In genomic region chr17:21263351-21263750, GRCh38 we compare ENCODE assay signal across 18 cellular contexts. TPM values are rescaled to one million over a fixed set of nuclear protein-coding genes. Genes with fewer than 3 reads are reported as not detected.
A peak's percentile ranks its signal among the peaks of the same experiment; 100 is the strongest.
DNase-seq lines count a peak whose midpoint lies in the region; ATAC-seq and TF ChIP-seq lines count a peak whose summit lies in the region.
"Had no signal": no experiment of that assay in that cellular context is flagged by ENCODE, and none has a peak within 500 bp of the region (broad histone marks: within the 10 kb centered on the region; RNA-seq: fewer than 3 reads in every experiment).

No MANE protein-coding gene starts in this region.

- H3K27ac ChIP-seq in HEK293 (ENCODE audit: extremely low read depth, low read depth, low read length) = no peak overlapping the region
- H3K27ac ChIP-seq: BLaER1, coronary artery, esophagus squamous epithelium had no signal

- no peak overlapping the region for H3K4me3 Mint-ChIP-seq in effector memory CD8-positive, alpha-beta T cell
- H3K4me3 Mint-ChIP-seq: activated B cell treated with CpG ODN at 0.5 μM for 24 hours; activated naive CD8-positive, alpha-beta T cell treated with anti-CD3 and anti-CD28 coated beads, Interleukin-2, amount 50 U/mL, for 24 hours had no signal

- DNase-seq in AG08396 (ENCODE audit: low spot score) = peak; percentile 59
- DNase-seq in amniotic epithelial cell (ENCODE audit: low read depth) = peak; percentile 95
- DNase-seq in glomerular visceral epithelial cell (ENCODE audit: extremely low spot score) = peak; percentile 45
- DNase-seq in dedifferentiated amniotic fluid mesenchymal stem cell (ENCODE audit: extremely low spot score) = no peak
- DNase-seq in cardiac septum (ENCODE audit: low spot score) = no peak
- no peak for DNase-seq in effector memory CD8-positive, alpha-beta T cell
- DNase-seq in Right ventricle myocardium superior = no peak
- DNase-seq: activated B cell treated with CpG ODN at 0.5 μM for 24 hours; activated naive CD8-positive, alpha-beta T cell treated with anti-CD3 and anti-CD28 coated beads, Interleukin-2, amount 50 U/mL, for 24 hours; esophagus squamous epithelium; mesendoderm; NCI-H1417 treated with DMSO at 0.1 percent for 48 hours; NCI-H446; SW 1271 had no signal

- H3K27me3 Mint-ChIP-seq in effector memory CD8-positive, alpha-beta T cell = peaks cover 0 to under 1% of the 10 kb centered on the region in 2 donors
- H3K27me3 Mint-ChIP-seq: activated B cell treated with CpG ODN at 0.5 μM for 24 hours; activated naive CD8-positive, alpha-beta T cell treated with anti-CD3 and anti-CD28 coated beads, Interleukin-2, amount 50 U/mL, for 24 hours had no signal

- H3K4me3 ChIP-seq in HEK293 (ENCODE audit: low read depth, low read length) = no peak overlapping the region
- H3K4me3 ChIP-seq: BLaER1, coronary artery, esophagus squamous epithelium, smooth muscle cell had no signal

- CTCF ChIA-PET in HEK293 (lab: Yijun Ruan, JAX) = interaction anchor here (1.2 to 1.9 kb wide), 4 partner anchors 12 to 136 kb away, joined by 3 to 8 read pairs (median 6); no protein-coding TSS in a partner anchor

- H3K9me3 ChIP-seq in HEK293 (ENCODE audit: control insufficient read depth, insufficient read depth, low read depth, low read length) = no peaks in the 10 kb centered on the region
- H3K9me3 ChIP-seq: BLaER1, esophagus squamous epithelium had no signal

- no peak for TF ChIP-seq CTCF in HEK293 (tag by site-specific recombination; IDR thresholded peaks at IDR 0.05)

- intact Hi-C loops in cardiac septum (cut with DNase I) (no loop called here), Right ventricle myocardium superior (cut with DNase I) (loop anchor here (10.0 kb wide), 2 partner anchors 49 to 61 kb away; partner anchors contain the start of gene TMEM11)

- no peaks in the 10 kb centered on the region for H3K4me1 ChIP-seq in HEK293 (ENCODE audit: control insufficient read depth, insufficient read depth, low read length)

- H3K9me3 Mint-ChIP-seq in effector memory CD8-positive, alpha-beta T cell = no peaks in the 10 kb centered on the region
- H3K9me3 Mint-ChIP-seq: activated B cell treated with CpG ODN at 0.5 μM for 24 hours; activated naive CD8-positive, alpha-beta T cell treated with anti-CD3 and anti-CD28 coated beads, Interleukin-2, amount 50 U/mL, for 24 hours had no signal

- POLR2A ChIA-PET in HEK293 (lab: Yijun Ruan, JAX) = no interaction called here

- peaks cover 6% of the 10 kb centered on the region for H3K36me3 Mint-ChIP-seq in effector memory CD8-positive, alpha-beta T cell (ENCODE audit: insufficient read depth)

- H3K4me1 Mint-ChIP-seq in effector memory CD8-positive, alpha-beta T cell (ENCODE audit: low read depth in 2 of 2) = peaks cover 15 to 30% of the 10 kb centered on the region in 2 donors

- no peak for ATAC-seq in effector memory CD8-positive, alpha-beta T cell (replicated peaks)
- no peak for ATAC-seq in Right ventricle myocardium superior (ENCODE audit: poor library complexity)
- ATAC-seq: activated naive CD8-positive, alpha-beta T cell treated with anti-CD3 and anti-CD28 coated beads, Interleukin-2, amount 50 U/mL, for 24 hours had no signal

- H3K27ac Mint-ChIP-seq in effector memory CD8-positive, alpha-beta T cell = no peak overlapping the region
- H3K27ac Mint-ChIP-seq: activated B cell treated with CpG ODN at 0.5 μM for 24 hours; activated naive CD8-positive, alpha-beta T cell treated with anti-CD3 and anti-CD28 coated beads, Interleukin-2, amount 50 U/mL, for 24 hours had no signal

- no peaks in the 10 kb centered on the region for H3K36me3 ChIP-seq in HEK293 (ENCODE audit: control insufficient read depth in 2 of 2, insufficient read depth in 1 of 2, low read length in 2 of 2)
- H3K36me3 ChIP-seq: BLaER1, esophagus squamous epithelium had no signal

TF ChIP-seq in HEK293, 187 proteins besides CTCF, POLR2A, EP300 and RAD21:
- TF ChIP-seq ZNF211 (tag by site-specific recombination; IDR thresholded peaks at IDR 0.05; ENCODE audit: low read depth) = no peak
- TF ChIP-seq ZNF600 (tag by site-specific recombination; IDR thresholded peaks at IDR 0.05) = 0 out of 2 replicates have a peak, but pooled peaks have one; percentile 38
TF ChIP-seq in HEK293: peak in this region for 1.

RNA-seq across cellular contexts. Expression of gene NATD1, which starts 10.1 kb away (rescaled TPM):
- total RNA-seq in cardiac septum (14.4 TPM), Right ventricle myocardium superior (19.1 TPM)

RNA-seq across cellular contexts. Expression of gene MAP2K3, which starts 21.2 kb away (rescaled TPM):
- total RNA-seq in cardiac septum (70.5 TPM), Right ventricle myocardium superior (30.8 TPM)

RNA-seq across cellular contexts. Expression of gene TMEM11, which starts 49.4 kb away (rescaled TPM):
- total RNA-seq in cardiac septum = 32.0 TPM
- 31.9 TPM for total RNA-seq in Right ventricle myocardium superior

Comparison
In these comparisons a context has a peak if more than half of its experiments do, and no peak if none do; other contexts are left out.
1. DNase-seq: peak in AG08396 (single experiment), amniotic epithelial cell (single experiment) and glomerular visceral epithelial cell (single experiment); none in dedifferentiated amniotic fluid mesenchymal stem cell (single experiment), cardiac septum (single experiment), effector memory CD8-positive, alpha-beta T cell (0 of 3) and Right ventricle myocardium superior (single experiment).